ENCODE assay signal across 8 cellular contexts in genomic region chr1:145824499-145824842, GRCh38. TPM values are rescaled to one million over a fixed set of nuclear protein-coding genes. Genes with fewer than 3 reads are reported as not detected.
DNase-seq lines count a peak whose midpoint lies in the region; ATAC-seq and TF ChIP-seq lines count a peak whose summit lies in the region.

No MANE protein-coding gene starts in this region.

- H3K27me3 ChIP-seq in BE2C = no peaks in the 10 kb centered on the region

- intact Hi-C loops in dendritic cell treated with granulocyte-macrophage colony-stimulating factor and Interleukin-4, amounts not matched to agents 40 ng/mL and 50 ng/mL, for 4 days (cut with micrococcal nuclease) = no loop called here

- H3K9me3 ChIP-seq in BE2C = no peaks in the 10 kb centered on the region

- H3K4me3 ChIP-seq in BE2C (ENCODE audit: low read depth, low read length) (peak overlapping the region; percentile 99), LNCaP clone FGC (ENCODE audit: low read depth, low read length) (peak overlapping the region; percentile 61)

- DNase-seq in BE2C = no peak
- no peak for DNase-seq in LNCaP clone FGC (ENCODE audit: low read depth)
- no peak for DNase-seq in naive thymus-derived CD8-positive, alpha-beta T cell
- DNase-seq in NCI-H1436 treated with DMSO at 0.1 percent for 48 hours (lab: John Stamatoyannopoulos, UW) = no peak
- no peak for DNase-seq in NCI-H524 treated with DMSO at 0.1 percent for 48 hours (lab: John Stamatoyannopoulos, UW)
- DNase-seq in NCI-H1092 (lab: John Stamatoyannopoulos, UW) = no peak

- H3K9me3 Mint-ChIP-seq in dendritic cell treated with granulocyte-macrophage colony-stimulating factor and Interleukin-4, amounts not matched to agents 40 ng/mL and 50 ng/mL, for 4 days = no peaks in the 10 kb centered on the region
- H3K9me3 Mint-ChIP-seq in naive thymus-derived CD8-positive, alpha-beta T cell = no peaks in the 10 kb centered on the region

- no peaks in the 10 kb centered on the region; the same call in 1 of the 2 replicates for H3K4me1 ChIP-seq in BE2C

- H3K36me3 ChIP-seq in BE2C = peaks cover 40% of the 10 kb centered on the region

- POLR2A ChIA-PET in naive thymus-derived CD8-positive, alpha-beta T cell (lab: Charles Lee) = interaction anchor here (0.7 to 3.3 kb wide), 10 partner anchors 20 to 213 kb away, joined by 3 to 22 read pairs (median 6); partner anchors contain the start of genes ANKRD34A, NUDT17, PEX11B and PIAS3

- no peaks in the 10 kb centered on the region for H3K27me3 Mint-ChIP-seq in dendritic cell treated with granulocyte-macrophage colony-stimulating factor and Interleukin-4, amounts not matched to agents 40 ng/mL and 50 ng/mL, for 4 days
- H3K27me3 Mint-ChIP-seq in naive thymus-derived CD8-positive, alpha-beta T cell = no peaks in the 10 kb centered on the region

- ATAC-seq in naive thymus-derived CD8-positive, alpha-beta T cell = no peak
- ATAC-seq in GM21723 (IDR thresholded peaks at IDR 0.05; ENCODE audit: unreplicated experiment) = no peak

- peak overlapping the region; percentile 95 for H3K4me3 Mint-ChIP-seq in dendritic cell treated with granulocyte-macrophage colony-stimulating factor and Interleukin-4, amounts not matched to agents 40 ng/mL and 50 ng/mL, for 4 days
- H3K4me3 Mint-ChIP-seq in naive thymus-derived CD8-positive, alpha-beta T cell = peak overlapping the region; percentile 96 to 99 (median 97)

- TF ChIP-seq CTCF in BE2C (IDR thresholded peaks at IDR 0.05; ENCODE audit: low read depth, low read length) (no peak), LNCaP clone FGC (IDR thresholded peaks at IDR 0.05; ENCODE audit: control insufficient read depth, extremely low read depth, insufficient read depth) (no peak)

- peaks cover 28% of the 10 kb centered on the region for H3K4me1 Mint-ChIP-seq in dendritic cell treated with granulocyte-macrophage colony-stimulating factor and Interleukin-4, amounts not matched to agents 40 ng/mL and 50 ng/mL, for 4 days (ENCODE audit: low read depth)
- peaks cover 13 to 38% (median 22%) of the 10 kb centered on the region in 4 donors for H3K4me1 Mint-ChIP-seq in naive thymus-derived CD8-positive, alpha-beta T cell

- H3K27ac Mint-ChIP-seq in dendritic cell treated with granulocyte-macrophage colony-stimulating factor and Interleukin-4, amounts not matched to agents 40 ng/mL and 50 ng/mL, for 4 days = peak overlapping the region; percentile 98
- H3K27ac Mint-ChIP-seq in naive thymus-derived CD8-positive, alpha-beta T cell = peak overlapping the region; percentile 91 to 98 (median 97)

- peaks cover 64% of the 10 kb centered on the region for H3K36me3 Mint-ChIP-seq in dendritic cell treated with granulocyte-macrophage colony-stimulating factor and Interleukin-4, amounts not matched to agents 40 ng/mL and 50 ng/mL, for 4 days (ENCODE audit: low read depth)
- H3K36me3 Mint-ChIP-seq in naive thymus-derived CD8-positive, alpha-beta T cell = peaks cover 5 to 41% (median 19%) of the 10 kb centered on the region in 3 donors

RNA-seq across cellular contexts. Expression of gene POLR3C, which starts 0.5 kb away (rescaled TPM):
- 46.6 TPM for polyA plus RNA-seq in BE2C (2012; ENCODE audit: insufficient read depth, insufficient read length, low read depth)
- 10 to 100 TPM; 42.8 to 44.6 TPM for total RNA-seq in naive thymus-derived CD8-positive, alpha-beta T cell
- 10 to 100 TPM; 40.2 to 54.5 (median 40.7) TPM for polyA plus RNA-seq in naive thymus-derived CD8-positive, alpha-beta T cell

RNA-seq across cellular contexts. Expression of gene RNF115, which starts 0.6 kb away (rescaled TPM):
- 5.9 TPM for polyA plus RNA-seq in BE2C (2012; ENCODE audit: insufficient read depth, insufficient read length, low read depth)
- total RNA-seq in naive thymus-derived CD8-positive, alpha-beta T cell = 10 to 100 TPM; 16.3 to 18.9 TPM
- 1 to 10 TPM; 5.8 to 6.6 (median 6.1) TPM for polyA plus RNA-seq in naive thymus-derived CD8-positive, alpha-beta T cell

RNA-seq across cellular contexts. Expression of gene NUDT17, which starts 21.0 kb away (rescaled TPM):
- polyA plus RNA-seq in BE2C (2012; ENCODE audit: insufficient read depth, insufficient read length, low read depth) = 7.9 TPM
- 1 to 10 TPM; 5.8 to 6.1 TPM for total RNA-seq in naive thymus-derived CD8-positive, alpha-beta T cell
- polyA plus RNA-seq in naive thymus-derived CD8-positive, alpha-beta T cell = 1 to 10 TPM; 2.0 to 3.9 (median 3.4) TPM

RNA-seq across cellular contexts. Expression of gene PIAS3, which starts 34.4 kb away (rescaled TPM):
- 20.3 TPM for polyA plus RNA-seq in BE2C (2012; ENCODE audit: insufficient read depth, insufficient read length, low read depth)
- total RNA-seq in naive thymus-derived CD8-positive, alpha-beta T cell = 10 to 100 TPM; 31.1 to 33.8 TPM
- 10 to 100 TPM; 10.7 to 14.7 (median 12.4) TPM for polyA plus RNA-seq in naive thymus-derived CD8-positive, alpha-beta T cell
